In genomic region chr2:12363569-12363968, GRCh38 we compare ENCODE assay signal across 16 cellular contexts.
"Had no signal": no experiment of that assay in that cellular context is flagged by ENCODE, and none has a peak within 500 bp of the region (broad histone marks: within the 10 kb centered on the region; RNA-seq: fewer than 3 reads in every experiment).

No MANE protein-coding gene starts in this region.

- H3K4me3 Mint-ChIP-seq: naive thymus-derived CD4-positive, alpha-beta T cell; nephron progenitor cell had no signal

- H3K27me3 ChIP-seq: colonic mucosa, dorsolateral prefrontal cortex, gastrocnemius medialis, heart right ventricle, sigmoid colon had no signal

- H3K27ac ChIP-seq: colonic mucosa, dorsolateral prefrontal cortex, gastrocnemius medialis, heart right ventricle, parathyroid adenoma, sigmoid colon had no signal

- H3K4me1 ChIP-seq: colonic mucosa, gastrocnemius medialis had no signal

- H2AFZ ChIP-seq: parathyroid adenoma had no signal

- DNase-seq: colonic mucosa; dorsolateral prefrontal cortex; effector CD8-positive, alpha-beta T cell; gastrocnemius medialis; heart right ventricle; hypothalamus; islet precursor cell; mesendoderm; naive thymus-derived CD4-positive, alpha-beta T cell; nephron progenitor cell; sigmoid colon; stimulated activated naive CD4-positive, alpha-beta T cell treated with Interleukin-2 at 50 U/mL for 16 hours; trophoblast cell had no signal

- H3K9me3 ChIP-seq: colonic mucosa, gastrocnemius medialis, sigmoid colon had no signal

- H3K36me3 ChIP-seq: colonic mucosa, gastrocnemius medialis, heart right ventricle, sigmoid colon had no signal

- H3K79me2 ChIP-seq: parathyroid adenoma had no signal

- H3K27ac Mint-ChIP-seq: nephron progenitor cell had no signal

- ATAC-seq: gastrocnemius medialis; heart right ventricle; left lobe of liver; naive thymus-derived CD4-positive, alpha-beta T cell had no signal

- H3K4me1 Mint-ChIP-seq: nephron progenitor cell had no signal

- H3K4me3 ChIP-seq: colonic mucosa, dorsolateral prefrontal cortex, gastrocnemius medialis, heart right ventricle, sigmoid colon, skin epidermis had no signal

- H3K9ac ChIP-seq: parathyroid adenoma had no signal
